Comparison of ENCODE assay signal across 8 cellular contexts in the genomic region with DNA sequence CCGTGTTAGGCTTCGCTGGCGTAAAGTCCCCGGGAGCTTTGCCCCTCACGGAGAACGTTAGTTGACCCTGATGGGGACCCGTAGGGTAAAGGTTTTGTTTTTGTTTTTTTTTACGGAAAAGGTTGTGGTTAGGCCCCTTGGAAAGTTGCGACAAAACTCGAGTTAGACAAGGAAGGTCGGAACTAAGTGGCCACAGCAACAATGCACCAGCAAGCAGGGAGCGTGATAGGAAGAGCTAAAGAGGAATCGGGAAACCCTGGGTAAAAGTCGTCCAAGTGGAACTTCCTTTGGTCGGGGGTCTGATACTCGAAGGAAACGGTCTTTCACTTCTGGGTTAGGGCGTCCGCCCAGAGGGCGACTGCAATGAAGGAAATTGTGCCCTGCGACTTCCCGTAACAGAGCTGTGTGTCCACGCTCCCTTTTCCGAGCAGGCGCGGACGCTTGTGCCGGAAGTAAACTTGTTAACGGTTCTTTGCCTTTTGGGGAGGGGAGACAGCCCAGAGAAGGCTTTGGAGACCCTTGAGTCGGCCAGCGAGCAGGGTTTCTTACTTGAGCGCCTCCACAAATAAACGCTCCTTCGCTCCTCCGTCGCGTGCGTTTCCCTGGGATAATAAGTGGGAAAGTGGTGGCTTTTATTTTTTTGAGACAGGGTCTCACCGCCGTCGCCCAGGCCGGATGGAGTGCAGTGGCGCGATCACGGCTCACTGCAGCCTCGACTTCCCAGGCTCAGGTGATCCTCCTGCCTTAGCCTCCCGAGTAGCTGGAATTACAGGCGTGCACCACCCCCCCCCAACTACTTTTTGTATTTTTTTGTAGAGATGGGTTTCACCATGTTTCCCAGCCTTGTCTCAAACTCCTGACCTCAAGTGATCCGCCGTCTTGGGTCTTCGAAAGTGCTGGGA. TPM values are rescaled to one million over a fixed set of nuclear protein-coding genes. Genes with fewer than 3 reads are reported as not detected.
A peak's percentile ranks its signal among the peaks of the same experiment; 100 is the strongest.
DNase-seq lines count a peak whose midpoint lies in the region; ATAC-seq and TF ChIP-seq lines count a peak whose summit lies in the region.

No MANE protein-coding gene starts in this region.

- H3K9ac ChIP-seq in neural progenitor cell, result peak overlapping the region; percentile 81
- peak overlapping the region; percentile 98 to 100 for H3K9ac ChIP-seq in stomach smooth muscle (ENCODE audit: low read length in 2 of 2)

- H3K4me3 Mint-ChIP-seq in neural progenitor cell, result peak overlapping the region; percentile 91

- H2AFZ ChIP-seq in neural progenitor cell (replicated peaks), result peak overlapping the region; percentile 82

- peak overlapping the region; percentile 84 for H3K4me2 ChIP-seq in neural progenitor cell

- H3K27ac ChIP-seq in foreskin keratinocyte (peak overlapping the region; percentile 93), neural progenitor cell (peak overlapping the region; percentile 95), stomach smooth muscle (ENCODE audit: low read length) (peak overlapping the region; percentile 98)

- H3K27me3 Mint-ChIP-seq in neural progenitor cell (ENCODE audit: insufficient read depth, low read depth), result peaks cover 11% of the 10 kb centered on the region

- H3K27me3 ChIP-seq in HAP-1 (ENCODE audit: low read depth) (no peaks in the 10 kb centered on the region), MG63 (no peaks in the 10 kb centered on the region), foreskin keratinocyte (no peaks in the 10 kb centered on the region), neural progenitor cell (no peaks in the 10 kb centered on the region), stomach smooth muscle (ENCODE audit: control insufficient read depth in 1 of 2, insufficient read depth in 2 of 2, low read length in 2 of 2) (no peaks in the 10 kb centered on the region)

- H4K20me1 ChIP-seq in neural progenitor cell (ENCODE audit: low read depth), result peaks cover 30% of the 10 kb centered on the region

- peaks cover 30% of the 10 kb centered on the region for H3F3A ChIP-seq in neural progenitor cell (ENCODE audit: low read depth)

- H3K9me3 ChIP-seq in HAP-1 (no peaks in the 10 kb centered on the region), MG63 (no peaks in the 10 kb centered on the region), neural progenitor cell (ENCODE audit: low read depth) (no peaks in the 10 kb centered on the region), stomach smooth muscle (ENCODE audit: control insufficient read depth in 2 of 2, low read length in 2 of 2) (no peaks in the 10 kb centered on the region)

- H3K36me3 ChIP-seq in HAP-1 (replicated peaks) (no peaks in the 10 kb centered on the region), MG63 (no peaks in the 10 kb centered on the region; the same call in 1 of the 2 replicates), neural progenitor cell (no peaks in the 10 kb centered on the region), stomach smooth muscle (ENCODE audit: control insufficient read depth in 2 of 2, insufficient read depth in 2 of 2, low read length in 2 of 2) (no peaks in the 10 kb centered on the region)

- H3K79me2 ChIP-seq in neural progenitor cell (ENCODE audit: low read depth), result peaks cover 72% of the 10 kb centered on the region

- H3K36me3 Mint-ChIP-seq in neural progenitor cell, result peaks cover 12% of the 10 kb centered on the region

- peaks cover 29% of the 10 kb centered on the region for H3K4me1 Mint-ChIP-seq in neural progenitor cell

- DNase-seq in ELR (ENCODE audit: low read depth) (peak; percentile 91), HAP-1 (ENCODE audit: low spot score in 2 of 2) (peak; percentile 85 to 91), MG63 (peak; percentile 89), SHP77 (lab: John Stamatoyannopoulos, UW) (peak; percentile 76 to 84), activated gamma-delta T cell (lab: John Stamatoyannopoulos, UW) (peak; percentile 27), foreskin keratinocyte (peak; percentile 93 to 95), neural progenitor cell (ENCODE audit: low spot score) (peak; percentile 89)

- ATAC-seq in foreskin keratinocyte, result peak; percentile 38

- peaks cover 16% of the 10 kb centered on the region for H3K4me1 ChIP-seq in HAP-1
- H3K4me1 ChIP-seq in foreskin keratinocyte, result peaks cover 8% of the 10 kb centered on the region
- H3K4me1 ChIP-seq in neural progenitor cell, result peaks cover 18% of the 10 kb centered on the region
- peaks cover 16% of the 10 kb centered on the region for H3K4me1 ChIP-seq in stomach smooth muscle (ENCODE audit: control insufficient read depth, insufficient read depth, low read length)

- peak overlapping the region; percentile 99 for H3K27ac Mint-ChIP-seq in neural progenitor cell

- H3K9me3 Mint-ChIP-seq in neural progenitor cell, result no peaks in the 10 kb centered on the region

- no peak for TF ChIP-seq CTCF in foreskin keratinocyte (conservative IDR thresholded peaks at IDR 0.05)
- TF ChIP-seq CTCF in neural progenitor cell (IDR thresholded peaks at IDR 0.05), result no peak

- H3K4me3 ChIP-seq in HAP-1 (peak overlapping the region; percentile 92), MG63 (peak overlapping the region; percentile 69), neural progenitor cell (peak overlapping the region; percentile 78), stomach smooth muscle (ENCODE audit: low read length in 2 of 2) (peak overlapping the region; percentile 92 to 98)

- in situ Hi-C loops in HAP-1 (cut with MboI; ENCODE audit: low sequenced_read_pairs), result no loop called here

RNA-seq across cellular contexts. Expression of a gene that starts 0.6 kb away (rescaled TPM):
- total RNA-seq in MG63 (2014; rRNA removed; shearing (Covaris generic); ENCODE audit: low replicate concordance), result 19.9 and 20.8 TPM in 2 replicates
- total RNA-seq in foreskin keratinocyte (44.6 and 47.6 TPM in 2 replicates), neural progenitor cell (ENCODE audit: low replicate concordance) (75.5 and 110 TPM in 2 replicates)
- polyA plus RNA-seq in foreskin keratinocyte, result 5.1 and 5.9 TPM in 2 replicates

Comparison
In these comparisons a context has a peak if more than half of its experiments do, and no peak if none do; other contexts are left out.
1. Peak in every context shown above with its lines: DNase-seq, ATAC-seq, H3K4me3 ChIP-seq and H3K27ac ChIP-seq.
2. DNase-seq: peak in every context shown above with its lines; median percentile 94 in foreskin keratinocyte; 91 in ELR; 89 in MG63; 89 in neural progenitor cell; 88 in HAP-1; 80 in SHP77; 27 in activated gamma-delta T cell.